In genomic region chr7:117458977-117459583, GRCh38 we compare ENCODE assay signal across 8 cellular contexts. TPM values are rescaled to one million over a fixed set of nuclear protein-coding genes. Genes with fewer than 3 reads are reported as not detected.
DNase-seq lines count a peak whose midpoint lies in the region; ATAC-seq and TF ChIP-seq lines count a peak whose summit lies in the region.

No MANE protein-coding gene starts in this region.

- DNase-seq in GM03348 (ENCODE audit: low spot score) (peak; percentile 45), HS-5 (ENCODE audit: low read depth) (peak; percentile 4), SK-N-SH (peak; percentile 21), glomerular visceral epithelial cell (ENCODE audit: extremely low spot score) (peak; percentile 25), caudate nucleus (lab: John Stamatoyannopoulos, UW) (no peak), NCI-H1436 (lab: John Stamatoyannopoulos, UW) (no peak)

- no peak overlapping the region; the same call in 1 of the 2 replicates for H3K9ac ChIP-seq in SK-N-SH

- TF ChIP-seq RAD21 in SK-N-SH (IDR thresholded peaks at IDR 0.05; ENCODE audit: low read length) = peak; percentile 59

- CTCF ChIA-PET in SK-N-SH (lab: Yijun Ruan, JAX) = interaction anchor here (0.6 to 2.2 kb wide), 43 partner anchors 9 to 934 kb away, joined by 3 to 11 read pairs (median 3); no protein-coding TSS in a partner anchor

- ATAC-seq in GM19351 (IDR thresholded peaks at IDR 0.05; ENCODE audit: unreplicated experiment) = no peak
- ATAC-seq in HG02973 (IDR thresholded peaks at IDR 0.05; ENCODE audit: unreplicated experiment) = no peak

- no peaks in the 10 kb centered on the region for H3K36me3 ChIP-seq in SK-N-SH (replicated peaks in 1 of 2; ENCODE audit: control insufficient read depth in 1 of 2, insufficient read depth in 2 of 2, low read length in 1 of 2)

- POLR2A ChIA-PET in SK-N-SH (lab: Yijun Ruan, JAX) = no interaction called here

- H3K27me3 ChIP-seq in SK-N-SH (ENCODE audit: insufficient read depth) = no peaks in the 10 kb centered on the region

- 15% methylated on average over 3 of the region's 3 CpGs for WGBS in SK-N-SH (ENCODE audit: low lambda C conversion rate)

- peaks cover 6% of the 10 kb centered on the region for H3F3A ChIP-seq in SK-N-SH (replicated peaks; ENCODE audit: insufficient read depth)

- H3K4me3 ChIP-seq in SK-N-SH (ENCODE audit: low read depth in 2 of 2, low read length in 1 of 2) = peak overlapping the region in 1 of 2 experiments; percentile 9; a peak in 1 of 4 replicates

- TF ChIP-seq CTCF in SK-N-SH (IDR thresholded peaks at IDR 0.05) = peak; percentile 90

- H3K9me3 ChIP-seq in SK-N-SH = no peaks in the 10 kb centered on the region

- H3K27ac ChIP-seq in SK-N-SH (ENCODE audit: low read depth in 2 of 2, low read length in 1 of 2) (no peak overlapping the region), caudate nucleus (ENCODE audit: low read depth, low read length) (no peak overlapping the region)

- H2AFZ ChIP-seq in SK-N-SH (ENCODE audit: low read depth) = no peak overlapping the region

- no peaks in the 10 kb centered on the region for H3K4me1 ChIP-seq in SK-N-SH (ENCODE audit: control insufficient read depth in 1 of 2, insufficient read depth in 2 of 2, low read depth in 1 of 2, low read length in 1 of 2)

- no peak for TF ChIP-seq EP300 in SK-N-SH (IDR thresholded peaks at IDR 0.05; ENCODE audit: borderline replicate concordance in 1 of 2, low read depth in 1 of 2, low read length in 1 of 2)

- no peaks in the 10 kb centered on the region for H3K79me2 ChIP-seq in SK-N-SH (ENCODE audit: insufficient read depth)

- no peaks in the 10 kb centered on the region for H3K9me2 ChIP-seq in SK-N-SH

- no peak overlapping the region for H3K4me2 ChIP-seq in SK-N-SH

- H4K20me1 ChIP-seq in SK-N-SH (ENCODE audit: insufficient read depth) = no peaks in the 10 kb centered on the region

TF ChIP-seq in SK-N-SH, 30 proteins besides CTCF, POLR2A, EP300 and RAD21:
- TF ChIP-seq SMC3 (IDR thresholded peaks at IDR 0.05; ENCODE audit: low read depth, low read length) (peak; percentile 32; the same call in 1 of the 2 replicates), USF1 (IDR thresholded peaks at IDR 0.05; ENCODE audit: borderline replicate concordance, low read depth) (no peak)

RNA-seq across cellular contexts. Expression of gene CFTR, which starts 20.7 kb away (rescaled TPM):
- polyA plus RNA-seq in SK-N-SH (2012; rRNA removed) = not detected in 2 replicates
- not detected in 2 replicates for polyA plus RNA-seq in SK-N-SH (2012; cell fraction: cytosol; rRNA removed)
- not detected in 2 replicates for polyA plus RNA-seq in SK-N-SH (2012; cell fraction: nucleus; rRNA removed)

RNA-seq across cellular contexts. Expression of gene ASZ1, which starts 31.8 kb away (rescaled TPM):
- polyA plus RNA-seq in SK-N-SH (2012; rRNA removed) = not detected in 2 replicates
- polyA plus RNA-seq in SK-N-SH (2012; cell fraction: cytosol; rRNA removed) = not detected in 2 replicates
- polyA plus RNA-seq in SK-N-SH (2012; cell fraction: nucleus; rRNA removed) = not detected in 2 replicates

Comparison
In these comparisons a context has a peak if more than half of its experiments do, and no peak if none do; other contexts are left out.
1. DNase-seq: peak in GM03348 (single experiment), HS-5 (single experiment), SK-N-SH (single experiment) and glomerular visceral epithelial cell (single experiment); none in caudate nucleus (0 of 61) and NCI-H1436 (single experiment).